ENCODE assay signal across 8 cellular contexts in genomic region chr3:14402304-14402811, GRCh38. TPM values are rescaled to one million over a fixed set of nuclear protein-coding genes. Genes with fewer than 3 reads are reported as not detected.
DNase-seq lines count a peak whose midpoint lies in the region; ATAC-seq and TF ChIP-seq lines count a peak whose summit lies in the region.

SLC6A6 (plus strand) TSS chr3:14402606; CDS start chr3:14443635, 41,029 bp downstream.

- peak within 1 kb of the TSS; percentile 65 to 68 for H3K9ac ChIP-seq in mucosa of rectum (ENCODE audit: low read depth in 1 of 2, low read length in 2 of 2)

- peak within 1 kb of the TSS; percentile 82 to 86 for H3K27ac ChIP-seq in mucosa of rectum (ENCODE audit: low read depth in 2 of 2, low read length in 2 of 2)

- peaks cover 12 to 25% of the 10 kb centered on the region in 2 donors for H3K4me1 ChIP-seq in mucosa of rectum (ENCODE audit: control insufficient read depth in 2 of 2, insufficient read depth in 2 of 2, low read length in 2 of 2)

- no peaks in the 10 kb centered on the region for H3K9me3 ChIP-seq in mucosa of rectum (ENCODE audit: control insufficient read depth in 2 of 2, low read length in 2 of 2)

- TF ChIP-seq EP300 in Ishikawa (IDR thresholded peaks at IDR 0.05; ENCODE audit: borderline replicate concordance) = peak; percentile 45; the same call in 1 of the 2 replicates

- TF ChIP-seq CTCF in epithelial cell of proximal tubule (conservative IDR thresholded peaks at IDR 0.05; ENCODE audit: low read depth, low read length) = peak; percentile 44

- H3K36me3 ChIP-seq in mucosa of rectum (ENCODE audit: control insufficient read depth in 2 of 2, insufficient read depth in 2 of 2, low read length in 2 of 2) = no peaks in the 10 kb centered on the region

- peaks cover 0 to 6% of the 10 kb centered on the region in 2 donors for H3K27me3 ChIP-seq in mucosa of rectum (ENCODE audit: control insufficient read depth in 2 of 2, insufficient read depth in 2 of 2, low read length in 2 of 2)

- H3K4me3 ChIP-seq in epithelial cell of proximal tubule (ENCODE audit: low read depth, low read length) (peak within 1 kb of the TSS; percentile 100), mucosa of rectum (ENCODE audit: low read length in 2 of 2) (peak within 1 kb of the TSS; percentile 71 to 92)

- peak; percentile 41; the same call in 1 of the 2 replicates for TF ChIP-seq RAD21 in Ishikawa (IDR thresholded peaks at IDR 0.05; ENCODE audit: low read depth)

- DNase-seq in DMS53 (lab: John Stamatoyannopoulos, UW) (peak; percentile 94), OCI-M1 (lab: John Stamatoyannopoulos, UW) (peak; percentile 89), activated T-cell treated with anti-CD3 and anti-CD28 coated beads for 4 hours (peak; percentile 90), epithelial cell of proximal tubule (ENCODE audit: low read depth) (peak; percentile 58)
- DNase-seq in stimulated activated CD8-positive, alpha-beta memory T cell treated with anti-CD3 and anti-CD28 coated beads, Interleukin-4, amount 100 ng/mL, for 4 hours (ENCODE audit: low read depth in 2 of 2, low spot score in 1 of 2) = peak; percentile 80 to 89

- ATAC-seq in GM21529 (IDR thresholded peaks at IDR 0.05; ENCODE audit: unreplicated experiment) = peak; percentile 70

TF ChIP-seq in Ishikawa, 13 proteins besides CTCF, POLR2A, EP300 and RAD21:
- 0 out of 2 replicates have a peak, but pooled peaks have one; percentile 5 for TF ChIP-seq EGR1 (IDR thresholded peaks at IDR 0.05)
- TF ChIP-seq YY1 (IDR thresholded peaks at IDR 0.05; ENCODE audit: low read depth) = 0 out of 2 replicates have a peak, but pooled peaks have one; percentile 14
- no peak for TF ChIP-seq NFIC (IDR thresholded peaks at IDR 0.05)
- no peak for TF ChIP-seq ZBTB7A (IDR thresholded peaks at IDR 0.05; ENCODE audit: low read depth)
- TF ChIP-seq, protein P1, sequence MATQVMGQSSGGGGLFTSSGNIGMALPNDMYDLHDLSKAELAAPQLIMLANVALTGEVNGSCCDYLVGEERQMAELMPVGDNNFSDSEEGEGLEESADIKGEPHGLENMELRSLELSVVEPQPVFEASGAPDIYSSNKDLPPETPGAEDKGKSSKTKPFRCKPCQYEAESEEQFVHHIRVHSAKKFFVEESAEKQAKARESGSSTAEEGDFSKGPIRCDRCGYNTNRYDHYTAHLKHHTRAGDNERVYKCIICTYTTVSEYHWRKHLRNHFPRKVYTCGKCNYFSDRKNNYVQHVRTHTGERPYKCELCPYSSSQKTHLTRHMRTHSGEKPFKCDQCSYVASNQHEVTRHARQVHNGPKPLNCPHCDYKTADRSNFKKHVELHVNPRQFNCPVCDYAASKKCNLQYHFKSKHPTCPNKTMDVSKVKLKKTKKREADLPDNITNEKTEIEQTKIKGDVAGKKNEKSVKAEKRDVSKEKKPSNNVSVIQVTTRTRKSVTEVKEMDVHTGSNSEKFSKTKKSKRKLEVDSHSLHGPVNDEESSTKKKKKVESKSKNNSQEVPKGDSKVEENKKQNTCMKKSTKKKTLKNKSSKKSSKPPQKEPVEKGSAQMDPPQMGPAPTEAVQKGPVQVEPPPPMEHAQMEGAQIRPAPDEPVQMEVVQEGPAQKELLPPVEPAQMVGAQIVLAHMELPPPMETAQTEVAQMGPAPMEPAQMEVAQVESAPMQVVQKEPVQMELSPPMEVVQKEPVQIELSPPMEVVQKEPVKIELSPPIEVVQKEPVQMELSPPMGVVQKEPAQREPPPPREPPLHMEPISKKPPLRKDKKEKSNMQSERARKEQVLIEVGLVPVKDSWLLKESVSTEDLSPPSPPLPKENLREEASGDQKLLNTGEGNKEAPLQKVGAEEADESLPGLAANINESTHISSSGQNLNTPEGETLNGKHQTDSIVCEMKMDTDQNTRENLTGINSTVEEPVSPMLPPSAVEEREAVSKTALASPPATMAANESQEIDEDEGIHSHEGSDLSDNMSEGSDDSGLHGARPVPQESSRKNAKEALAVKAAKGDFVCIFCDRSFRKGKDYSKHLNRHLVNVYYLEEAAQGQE (IDR thresholded peaks at IDR 0.05; ENCODE audit: low read depth) = 0 out of 2 replicates have a peak, but pooled peaks have one; percentile 13
- peak; percentile 91 for TF ChIP-seq MAX (IDR thresholded peaks at IDR 0.05)
- TF ChIP-seq FOXM1 (IDR thresholded peaks at IDR 0.05; ENCODE audit: borderline replicate concordance, low read depth) = no peak
- TF ChIP-seq CREB1 (IDR thresholded peaks at IDR 0.05; ENCODE audit: low read depth) = no peak
- no peak for TF ChIP-seq CEBPB (IDR thresholded peaks at IDR 0.05)
- TF ChIP-seq, protein P2, sequence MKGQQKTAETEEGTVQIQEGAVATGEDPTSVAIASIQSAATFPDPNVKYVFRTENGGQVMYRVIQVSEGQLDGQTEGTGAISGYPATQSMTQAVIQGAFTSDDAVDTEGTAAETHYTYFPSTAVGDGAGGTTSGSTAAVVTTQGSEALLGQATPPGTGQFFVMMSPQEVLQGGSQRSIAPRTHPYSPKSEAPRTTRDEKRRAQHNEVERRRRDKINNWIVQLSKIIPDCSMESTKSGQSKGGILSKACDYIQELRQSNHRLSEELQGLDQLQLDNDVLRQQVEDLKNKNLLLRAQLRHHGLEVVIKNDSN (IDR thresholded peaks at IDR 0.05) = peak; percentile 30; the same call in 1 of the 2 replicates
- peak; percentile 37; the same call in 1 of the 2 replicates for TF ChIP-seq TEAD4 (IDR thresholded peaks at IDR 0.05)
- no peak for TF ChIP-seq TCF12 (IDR thresholded peaks at IDR 0.05; ENCODE audit: low read depth)
- no peak; the same call in 1 of the 2 replicates for TF ChIP-seq TAF1 (IDR thresholded peaks at IDR 0.05; ENCODE audit: low read depth)
TF ChIP-seq in Ishikawa: peak in this region for 6.

RNA-seq across cellular contexts. Expression of gene SLC6A6, which starts in this region (rescaled TPM):
- total RNA-seq in epithelial cell of proximal tubule = 24.2 and 27.9 TPM in 2 replicates

Comparison
In these comparisons a context has a peak if more than half of its experiments do, and no peak if none do; other contexts are left out.
1. Peak in every context shown above with its lines: DNase-seq, ATAC-seq, H3K4me3 ChIP-seq and H3K27ac ChIP-seq.